In the genomic region with DNA sequence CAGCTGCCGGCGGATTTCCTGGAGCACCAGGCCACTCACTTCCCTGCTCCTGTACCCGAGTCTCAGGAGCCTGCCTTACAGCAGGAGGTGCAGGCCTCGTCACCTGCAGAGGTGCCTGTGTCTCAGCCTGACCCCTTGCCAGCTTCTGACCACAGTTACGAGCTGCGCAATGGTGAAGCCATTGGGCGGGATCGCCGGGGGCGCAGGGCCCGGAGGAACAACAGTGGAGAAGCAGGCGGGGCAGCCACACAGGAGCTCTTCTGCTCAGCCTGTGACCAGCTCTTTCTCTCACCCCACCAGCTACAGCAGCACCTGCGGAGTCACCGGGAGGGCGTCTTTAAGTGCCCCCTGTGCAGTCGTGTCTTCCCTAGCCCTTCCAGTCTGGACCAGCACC, we compare ENCODE assay signal across 24 cellular contexts.
"Had no signal": no experiment of that assay in that cellular context is flagged by ENCODE, and none has a peak within 500 bp of the region (broad histone marks: within the 10 kb centered on the region; RNA-seq: fewer than 3 reads in every experiment).

No MANE protein-coding gene starts in this region.

- DNase-seq: activated CD4-positive, CD25-positive, alpha-beta regulatory T cell treated with anti-CD3 and anti-CD28 coated beads, Interleukin-2, amount 50 U/mL, for 72 hours; activated CD8-positive, alpha-beta memory T cell treated with anti-CD3 and anti-CD28 coated beads, Interleukin-2, amount 50 U/mL, for 48 hours; activated effector memory CD4-positive, alpha-beta T cell treated with Interleukin-2 at 50 U/mL for 16 hours; activated naive CD4-positive, alpha-beta T cell treated with anti-CD3 and anti-CD28 coated beads, Interleukin-2, amount 10 ng/mL, durations not matched to agents 7 days and 5 days; activated naive CD8-positive, alpha-beta T cell treated with anti-CD3 and anti-CD28 coated beads, Interleukin-2, amount 50 U/mL, for 24 hours; activated T-cell treated with anti-CD3 and anti-CD28 coated beads, Interleukin-2, amount 50 U/mL, for 72 hours; aorta; foreskin melanocyte; glutamatergic neuron; hippocampal formation; left ventricle myocardium superior; mammary epithelial cell; midbrain; natural killer cell; nucleus accumbens; right cardiac atrium; stimulated activated CD4-positive, alpha-beta T cell treated with anti-CD3 and anti-CD28 coated beads, Interleukin-4, amount 100 ng/mL, for 24 hours; stomach; WERI-Rb-1 had no signal

- ATAC-seq: activated naive CD8-positive, alpha-beta T cell treated with anti-CD3 and anti-CD28 coated beads, Interleukin-2, amount 50 U/mL, for 24 hours; activated T-cell treated with anti-CD3 and anti-CD28 coated beads, Interleukin-2, amount 50 U/mL, for 72 hours; left ventricle myocardium superior; natural killer cell; right cardiac atrium; SK-N-SH treated with all-trans-retinoic acid at 6 μM for 48 hours had no signal

- H3K27ac Mint-ChIP-seq: activated naive CD4-positive, alpha-beta T cell treated with anti-CD3 and anti-CD28 coated beads, Interleukin-2, amount 10 ng/mL, durations not matched to agents 7 days and 5 days; activated naive CD8-positive, alpha-beta T cell treated with anti-CD3 and anti-CD28 coated beads, Interleukin-2, amount 50 U/mL, for 24 hours; activated T-cell treated with anti-CD3 and anti-CD28 coated beads, Interleukin-2, amount 50 U/mL, for 72 hours; T-helper 2 cell treated with Interferon-gamma antibody and Interleukin-4, amounts not matched to agents 5 μg/mL and 100 μg/mL, for 36 hours had no signal

- H3K27me3 ChIP-seq: stomach, suprapubic skin, tibial nerve had no signal

- H3K9me3 Mint-ChIP-seq: activated naive CD4-positive, alpha-beta T cell treated with anti-CD3 and anti-CD28 coated beads, Interleukin-2, amount 10 ng/mL, durations not matched to agents 7 days and 5 days; activated naive CD8-positive, alpha-beta T cell treated with anti-CD3 and anti-CD28 coated beads, Interleukin-2, amount 50 U/mL, for 24 hours; activated T-cell treated with anti-CD3 and anti-CD28 coated beads, Interleukin-2, amount 50 U/mL, for 72 hours; natural killer cell; T-helper 2 cell treated with Interferon-gamma antibody and Interleukin-4, amounts not matched to agents 5 μg/mL and 100 μg/mL, for 36 hours had no signal

- H3K4me3 ChIP-seq: stomach, suprapubic skin, tibial nerve had no signal

- H3K4me3 Mint-ChIP-seq: activated naive CD4-positive, alpha-beta T cell treated with anti-CD3 and anti-CD28 coated beads, Interleukin-2, amount 10 ng/mL, durations not matched to agents 7 days and 5 days; activated naive CD8-positive, alpha-beta T cell treated with anti-CD3 and anti-CD28 coated beads, Interleukin-2, amount 50 U/mL, for 24 hours; activated T-cell treated with anti-CD3 and anti-CD28 coated beads, Interleukin-2, amount 50 U/mL, for 72 hours; natural killer cell; T-helper 2 cell treated with Interferon-gamma antibody and Interleukin-4, amounts not matched to agents 5 μg/mL and 100 μg/mL, for 36 hours had no signal

- H2AFZ ChIP-seq: parathyroid adenoma had no signal

- H3K9ac ChIP-seq: parathyroid adenoma had no signal

- H3K9me3 ChIP-seq: stomach, suprapubic skin, tibial nerve had no signal

- H3K36me3 Mint-ChIP-seq: natural killer cell had no signal

- H3K27me3 Mint-ChIP-seq: activated naive CD8-positive, alpha-beta T cell treated with anti-CD3 and anti-CD28 coated beads, Interleukin-2, amount 50 U/mL, for 24 hours had no signal

- H3K27ac ChIP-seq: parathyroid adenoma, stomach, suprapubic skin, tibial nerve, WERI-Rb-1 had no signal
